ENCODE assay signal across 8 cellular contexts in the genomic region with DNA sequence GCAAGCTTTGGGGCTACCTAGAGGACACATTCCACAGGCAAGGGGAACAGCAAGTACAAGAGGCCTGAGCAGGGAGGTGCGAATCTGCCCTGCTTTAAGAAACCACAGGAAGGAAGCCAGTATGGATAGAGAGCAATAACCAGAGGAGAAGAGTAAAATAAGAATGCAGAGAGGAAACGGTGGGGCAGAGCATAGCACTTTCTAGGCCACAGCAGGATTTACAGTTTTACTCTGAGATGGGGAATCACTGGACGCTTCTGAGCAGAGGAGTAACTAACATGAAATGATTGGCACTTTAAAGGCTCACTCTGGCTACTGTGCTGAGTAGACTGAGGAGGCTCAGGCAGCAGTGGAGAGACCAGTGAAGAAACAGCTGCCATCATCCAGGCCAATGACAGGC. TPM values are rescaled to one million over a fixed set of nuclear protein-coding genes. Genes with fewer than 3 reads are reported as not detected.
A peak's percentile ranks its signal among the peaks of the same experiment; 100 is the strongest.
DNase-seq lines count a peak whose midpoint lies in the region; ATAC-seq and TF ChIP-seq lines count a peak whose summit lies in the region.
"Had no signal": no experiment of that assay in that cellular context is flagged by ENCODE, and none has a peak within 500 bp of the region (broad histone marks: within the 10 kb centered on the region; RNA-seq: fewer than 3 reads in every experiment).

No MANE protein-coding gene starts in this region.

- H3K27me3 Mint-ChIP-seq in activated CD8-positive, alpha-beta T cell treated with anti-CD3 and anti-CD28 coated beads for 36 hours: no peaks in the 10 kb centered on the region
- no peaks in the 10 kb centered on the region for H3K27me3 Mint-ChIP-seq in natural killer cell treated with Interleukin-12 subunit alpha and Interleukin-12 subunit beta and Interleukin-15 and Interleukin-18, amount 100 ng/mL, for 72 hours

- CTCF ChIA-PET in activated CD8-positive, alpha-beta T cell treated with anti-CD3 and anti-CD28 coated beads for 36 hours (lab: Charles Lee): interaction anchor here (0.6 to 2.1 kb wide), 3 partner anchors 8 to 572 kb away, joined by 3 to 10 read pairs (median 4); no protein-coding TSS in a partner anchor

- peak; percentile 64 for ATAC-seq in activated CD8-positive, alpha-beta T cell treated with anti-CD3 and anti-CD28 coated beads for 36 hours
- ATAC-seq in natural killer cell treated with Interleukin-12 subunit alpha and Interleukin-12 subunit beta and Interleukin-15 and Interleukin-18, amount 100 ng/mL, for 72 hours: peak; percentile 77 to 88
- no peak for ATAC-seq in GM19463 (IDR thresholded peaks at IDR 0.05; ENCODE audit: unreplicated experiment)
- ATAC-seq in HG03439 (IDR thresholded peaks at IDR 0.05; ENCODE audit: unreplicated experiment): no peak

- POLR2A ChIA-PET in activated CD8-positive, alpha-beta T cell treated with anti-CD3 and anti-CD28 coated beads for 36 hours (lab: Charles Lee): interaction anchor here (0.6 to 1.1 kb wide), 4 partner anchors 9 to 119 kb away, joined by 3 to 4 read pairs (median 3); no protein-coding TSS in a partner anchor

- H3K27ac Mint-ChIP-seq in activated CD8-positive, alpha-beta T cell treated with anti-CD3 and anti-CD28 coated beads for 36 hours: no peak overlapping the region
- no peak overlapping the region for H3K27ac Mint-ChIP-seq in natural killer cell treated with Interleukin-12 subunit alpha and Interleukin-12 subunit beta and Interleukin-15 and Interleukin-18, amount 100 ng/mL, for 72 hours

- H3K36me3 ChIP-seq in KOPT-K1 (ENCODE audit: insufficient read depth, low read length): peaks cover 7% of the 10 kb centered on the region; the same call in 1 of the 2 replicates

- in situ Hi-C loops in GM13977 (cut with MboI; ENCODE audit: low pct_unique_long_range_greater_than_20kb, low sequenced_read_pairs, unreplicated experiment): no loop called here

- intact Hi-C loops in activated CD8-positive, alpha-beta T cell treated with anti-CD3 and anti-CD28 coated beads for 36 hours (cut with micrococcal nuclease): no loop called here

- peak; percentile 45 for DNase-seq in GM13977 (ENCODE audit: low spot score)
- peak; percentile 37 for DNase-seq in activated CD8-positive, alpha-beta T cell treated with anti-CD3 and anti-CD28 coated beads for 36 hours
- DNase-seq in natural killer cell treated with Interleukin-12 subunit alpha and Interleukin-12 subunit beta and Interleukin-15 and Interleukin-18, amount 100 ng/mL, for 72 hours (ENCODE audit: low spot score): no peak
- no peak for DNase-seq in HPDE6-E6E7 (ENCODE audit: extremely low spot score)
- DNase-seq: NCI-H2227 treated with DMSO at 0.1 percent for 48 hours had no signal

- H3K4me1 Mint-ChIP-seq in activated CD8-positive, alpha-beta T cell treated with anti-CD3 and anti-CD28 coated beads for 36 hours (ENCODE audit: low read depth): peaks cover 31% of the 10 kb centered on the region
- peaks cover 14 to 24% of the 10 kb centered on the region in 2 donors for H3K4me1 Mint-ChIP-seq in natural killer cell treated with Interleukin-12 subunit alpha and Interleukin-12 subunit beta and Interleukin-15 and Interleukin-18, amount 100 ng/mL, for 72 hours (ENCODE audit: low read depth in 2 of 2)

- H3K9me3 ChIP-seq in KOPT-K1 (ENCODE audit: insufficient read depth, low read length, poor library complexity, severe bottlenecking): no peaks in the 10 kb centered on the region

- TF ChIP-seq CTCF in GM13977 (IDR thresholded peaks at IDR 0.05; ENCODE audit: extremely low read depth, insufficient read depth, missing control alignments): no peak
- no peak for TF ChIP-seq CTCF in activated CD8-positive, alpha-beta T cell treated with anti-CD3 and anti-CD28 coated beads for 36 hours (IDR thresholded peaks at IDR 0.05)

- H3K9me3 Mint-ChIP-seq in activated CD8-positive, alpha-beta T cell treated with anti-CD3 and anti-CD28 coated beads for 36 hours: peaks cover 6% of the 10 kb centered on the region
- H3K9me3 Mint-ChIP-seq in natural killer cell treated with Interleukin-12 subunit alpha and Interleukin-12 subunit beta and Interleukin-15 and Interleukin-18, amount 100 ng/mL, for 72 hours: no peaks in the 10 kb centered on the region

- peak overlapping the region; percentile 46 for H3K27ac ChIP-seq in KOPT-K1 (ENCODE audit: low read depth, low read length, poor library complexity, severe bottlenecking)

- no peak overlapping the region for H3K4me3 Mint-ChIP-seq in activated CD8-positive, alpha-beta T cell treated with anti-CD3 and anti-CD28 coated beads for 36 hours
- H3K4me3 Mint-ChIP-seq in natural killer cell treated with Interleukin-12 subunit alpha and Interleukin-12 subunit beta and Interleukin-15 and Interleukin-18, amount 100 ng/mL, for 72 hours: no peak overlapping the region

- H3K36me3 Mint-ChIP-seq in activated CD8-positive, alpha-beta T cell treated with anti-CD3 and anti-CD28 coated beads for 36 hours (ENCODE audit: low read depth): peaks cover 31% of the 10 kb centered on the region
- H3K36me3 Mint-ChIP-seq in natural killer cell treated with Interleukin-12 subunit alpha and Interleukin-12 subunit beta and Interleukin-15 and Interleukin-18, amount 100 ng/mL, for 72 hours: no peaks in the 10 kb centered on the region

RNA-seq across cellular contexts. Expression of a gene that starts 23.8 kb away (rescaled TPM):
- 100 to 1,000 TPM; 114 to 115 TPM for total RNA-seq in activated CD8-positive, alpha-beta T cell treated with anti-CD3 and anti-CD28 coated beads for 36 hours
- 100 to 1,000 TPM in 1 of 2 donors, 10 to 100 TPM in 1; 97.1 to 114 TPM for total RNA-seq in natural killer cell treated with Interleukin-12 subunit alpha and Interleukin-12 subunit beta and Interleukin-15 and Interleukin-18, amount 100 ng/mL, for 72 hours

Comparison
In these comparisons a context has a peak if more than half of its experiments do, and no peak if none do; other contexts are left out.
1. DNase-seq: peak in GM13977 (single experiment) and activated CD8-positive, alpha-beta T cell treated with anti-CD3 and anti-CD28 coated beads for 36 hours (single experiment); none in natural killer cell treated with Interleukin-12 subunit alpha and Interleukin-12 subunit beta and Interleukin-15 and Interleukin-18, amount 100 ng/mL, for 72 hours (single experiment) and HPDE6-E6E7 (single experiment).
2. ATAC-seq: peak in activated CD8-positive, alpha-beta T cell treated with anti-CD3 and anti-CD28 coated beads for 36 hours (single experiment) and natural killer cell treated with Interleukin-12 subunit alpha and Interleukin-12 subunit beta and Interleukin-15 and Interleukin-18, amount 100 ng/mL, for 72 hours (2 of 2); none in GM19463 (single experiment) and HG03439 (single experiment).